In the genomic region with DNA sequence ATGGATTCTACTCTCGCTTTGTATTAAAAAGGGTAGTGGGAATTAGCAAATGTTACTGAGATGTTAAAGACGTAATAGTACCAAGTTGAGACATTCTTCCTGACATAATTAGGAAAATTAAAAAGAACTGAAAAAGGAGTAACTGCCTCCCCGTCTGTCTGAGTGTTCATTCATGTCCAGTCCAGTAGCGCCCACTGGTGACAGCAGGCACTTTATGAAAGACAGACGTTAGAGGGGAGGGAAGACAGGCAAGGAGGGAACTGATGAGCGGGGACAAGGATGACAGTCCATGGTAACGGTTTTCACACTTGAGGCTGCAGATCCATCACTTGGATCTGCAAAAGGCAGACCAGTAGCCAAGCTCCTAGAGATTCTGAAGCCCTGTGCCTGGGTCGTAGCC, we compare ENCODE assay signal across 14 cellular contexts.
DNase-seq lines count a peak whose midpoint lies in the region; ATAC-seq and TF ChIP-seq lines count a peak whose summit lies in the region.
"Had no signal": no experiment of that assay in that cellular context is flagged by ENCODE, and none has a peak within 500 bp of the region (broad histone marks: within the 10 kb centered on the region; RNA-seq: fewer than 3 reads in every experiment).

No MANE protein-coding gene starts in this region.

- no peak overlapping the region for H3K4me3 Mint-ChIP-seq in GM23338

- H3K9me3 Mint-ChIP-seq in GM23338, result peaks cover 12% of the 10 kb centered on the region

- no peaks in the 10 kb centered on the region for H3F3A ChIP-seq in GM23338 (replicated peaks; ENCODE audit: low read depth)

- POLR2A ChIA-PET in BJ (lab: Charles Lee), result no interaction called here

- no peak for DNase-seq in BJ (ENCODE audit: low read depth)
- DNase-seq in GM23338 (ENCODE audit: low spot score), result peak; percentile 21
- peak; percentile 26 to 46 for DNase-seq in SJCRH30
- DNase-seq in foreskin keratinocyte, result no peak
- DNase-seq in CD1c-positive myeloid dendritic cell (ENCODE audit: extremely low spot score), result no peak
- no peak for DNase-seq in DMS153 treated with DMSO at 0.1 percent for 48 hours (lab: John Stamatoyannopoulos, UW; ENCODE audit: unreplicated experiment)
- no peak for DNase-seq in SIG-M5 treated with dmso at 0.1 percent for 504 hours (lab: John Stamatoyannopoulos, UW; ENCODE audit: unreplicated experiment)
- DNase-seq: amniotic stem cell; left cardiac atrium; NCI-H510A treated with DMSO at 0.1 percent for 48 hours; occipital lobe; stimulated activated CD4-positive, alpha-beta T cell treated with anti-CD3 and anti-CD28 coated beads, Interleukin-2, amount 100 ng/mL, for 48 hours had no signal

- no peak overlapping the region for H3K27ac Mint-ChIP-seq in GM23338

- ATAC-seq in GM23338 (no peak), foreskin keratinocyte (no peak), GM19035 (IDR thresholded peaks at IDR 0.05; ENCODE audit: unreplicated experiment) (no peak)
- ATAC-seq: left cardiac atrium had no signal

- no peaks in the 10 kb centered on the region for H3K4me1 Mint-ChIP-seq in GM23338

- peak; percentile 44 for TF ChIP-seq CTCF in BJ (IDR thresholded peaks at IDR 0.05; ENCODE audit: insufficient read depth, low read depth, low read length)
- peak; percentile 39 to 73 for TF ChIP-seq CTCF in GM23338 (conservative IDR thresholded peaks at IDR 0.05; ENCODE audit: low read depth in 2 of 2)
- peak; percentile 50 for TF ChIP-seq CTCF in foreskin keratinocyte (conservative IDR thresholded peaks at IDR 0.05)

- no peaks in the 10 kb centered on the region for H3K79me2 ChIP-seq in GM23338 (replicated peaks; ENCODE audit: insufficient read depth)

- H3K27ac ChIP-seq in GM23338 (ENCODE audit: low read depth), result no peak overlapping the region
- H3K27ac ChIP-seq in SJCRH30, result no peak overlapping the region
- H3K27ac ChIP-seq in foreskin keratinocyte, result no peak overlapping the region
- H3K27ac ChIP-seq: esophagus muscularis mucosa had no signal

- H3K4me3 ChIP-seq in BJ (ENCODE audit: low read depth, low read length), result no peak overlapping the region
- H3K4me3 ChIP-seq in GM23338, result no peak overlapping the region
- no peak overlapping the region for H3K4me3 ChIP-seq in SJCRH30
- H3K4me3 ChIP-seq: esophagus muscularis mucosa had no signal

- H3K4me2 ChIP-seq in GM23338, result no peak overlapping the region

- H3K9me2 ChIP-seq in GM23338 (ENCODE audit: insufficient read depth), result no peaks in the 10 kb centered on the region

- no peak overlapping the region for H2AFZ ChIP-seq in GM23338

- no peaks in the 10 kb centered on the region for H4K20me1 ChIP-seq in GM23338 (replicated peaks; ENCODE audit: insufficient read depth)

- H3K4me1 ChIP-seq in GM23338 (ENCODE audit: insufficient read depth) (no peaks in the 10 kb centered on the region), SJCRH30 (no peaks in the 10 kb centered on the region), foreskin keratinocyte (no peaks in the 10 kb centered on the region)
- H3K4me1 ChIP-seq: esophagus muscularis mucosa had no signal

- no peaks in the 10 kb centered on the region for H3K9me3 ChIP-seq in SJCRH30 (replicated peaks)

- H3K36me3 ChIP-seq in BJ (ENCODE audit: control insufficient read depth, insufficient read depth, low read length) (no peaks in the 10 kb centered on the region), GM23338 (ENCODE audit: insufficient read depth) (no peaks in the 10 kb centered on the region), SJCRH30 (no peaks in the 10 kb centered on the region)
- H3K36me3 ChIP-seq: esophagus muscularis mucosa had no signal

- no peaks in the 10 kb centered on the region for H3K27me3 ChIP-seq in BJ (ENCODE audit: control insufficient read depth, insufficient read depth, low read length)
- H3K27me3 ChIP-seq in GM23338 (ENCODE audit: insufficient read depth), result no peaks in the 10 kb centered on the region
- H3K27me3 ChIP-seq in SJCRH30, result no peaks in the 10 kb centered on the region; the same call in 1 of the 2 replicates
- no peaks in the 10 kb centered on the region for H3K27me3 ChIP-seq in foreskin keratinocyte
- H3K27me3 ChIP-seq: esophagus muscularis mucosa had no signal

- no peaks in the 10 kb centered on the region for H3K36me3 Mint-ChIP-seq in GM23338 (ENCODE audit: low read depth)

- H3K27me3 Mint-ChIP-seq in GM23338 (ENCODE audit: insufficient read depth, low read depth, poor library complexity), result peaks cover 10% of the 10 kb centered on the region

- CTCF ChIA-PET in BJ (lab: Yijun Ruan, JAX), result no interaction called here

TF ChIP-seq in GM23338, 12 proteins besides CTCF, POLR2A, EP300 and RAD21 (continues in another document):
- TF ChIP-seq, protein P1, sequence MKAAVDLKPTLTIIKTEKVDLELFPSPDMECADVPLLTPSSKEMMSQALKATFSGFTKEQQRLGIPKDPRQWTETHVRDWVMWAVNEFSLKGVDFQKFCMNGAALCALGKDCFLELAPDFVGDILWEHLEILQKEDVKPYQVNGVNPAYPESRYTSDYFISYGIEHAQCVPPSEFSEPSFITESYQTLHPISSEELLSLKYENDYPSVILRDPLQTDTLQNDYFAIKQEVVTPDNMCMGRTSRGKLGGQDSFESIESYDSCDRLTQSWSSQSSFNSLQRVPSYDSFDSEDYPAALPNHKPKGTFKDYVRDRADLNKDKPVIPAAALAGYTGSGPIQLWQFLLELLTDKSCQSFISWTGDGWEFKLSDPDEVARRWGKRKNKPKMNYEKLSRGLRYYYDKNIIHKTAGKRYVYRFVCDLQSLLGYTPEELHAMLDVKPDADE (IDR thresholded peaks at IDR 0.05), result no peak
- TF ChIP-seq POLR2AphosphoS5 (IDR thresholded peaks at IDR 0.05; ENCODE audit: low read depth) (no peak), JUNB (IDR thresholded peaks at IDR 0.05; ENCODE audit: unreplicated experiment) (no peak), ZNF331 (CRISPR knock-in tag; IDR thresholded peaks at IDR 0.05; ENCODE audit: low read depth) (no peak), ZNF114 (CRISPR knock-in tag; IDR thresholded peaks at IDR 0.05) (no peak), STAT1 (IDR thresholded peaks at IDR 0.05; ENCODE audit: unreplicated experiment) (no peak), EZH2phosphoT487 (IDR thresholded peaks at IDR 0.05; ENCODE audit: unreplicated experiment) (no peak), EZH2 (IDR thresholded peaks at IDR 0.05; ENCODE audit: low read depth, unreplicated experiment) (no peak)
- TF ChIP-seq, protein P2, sequence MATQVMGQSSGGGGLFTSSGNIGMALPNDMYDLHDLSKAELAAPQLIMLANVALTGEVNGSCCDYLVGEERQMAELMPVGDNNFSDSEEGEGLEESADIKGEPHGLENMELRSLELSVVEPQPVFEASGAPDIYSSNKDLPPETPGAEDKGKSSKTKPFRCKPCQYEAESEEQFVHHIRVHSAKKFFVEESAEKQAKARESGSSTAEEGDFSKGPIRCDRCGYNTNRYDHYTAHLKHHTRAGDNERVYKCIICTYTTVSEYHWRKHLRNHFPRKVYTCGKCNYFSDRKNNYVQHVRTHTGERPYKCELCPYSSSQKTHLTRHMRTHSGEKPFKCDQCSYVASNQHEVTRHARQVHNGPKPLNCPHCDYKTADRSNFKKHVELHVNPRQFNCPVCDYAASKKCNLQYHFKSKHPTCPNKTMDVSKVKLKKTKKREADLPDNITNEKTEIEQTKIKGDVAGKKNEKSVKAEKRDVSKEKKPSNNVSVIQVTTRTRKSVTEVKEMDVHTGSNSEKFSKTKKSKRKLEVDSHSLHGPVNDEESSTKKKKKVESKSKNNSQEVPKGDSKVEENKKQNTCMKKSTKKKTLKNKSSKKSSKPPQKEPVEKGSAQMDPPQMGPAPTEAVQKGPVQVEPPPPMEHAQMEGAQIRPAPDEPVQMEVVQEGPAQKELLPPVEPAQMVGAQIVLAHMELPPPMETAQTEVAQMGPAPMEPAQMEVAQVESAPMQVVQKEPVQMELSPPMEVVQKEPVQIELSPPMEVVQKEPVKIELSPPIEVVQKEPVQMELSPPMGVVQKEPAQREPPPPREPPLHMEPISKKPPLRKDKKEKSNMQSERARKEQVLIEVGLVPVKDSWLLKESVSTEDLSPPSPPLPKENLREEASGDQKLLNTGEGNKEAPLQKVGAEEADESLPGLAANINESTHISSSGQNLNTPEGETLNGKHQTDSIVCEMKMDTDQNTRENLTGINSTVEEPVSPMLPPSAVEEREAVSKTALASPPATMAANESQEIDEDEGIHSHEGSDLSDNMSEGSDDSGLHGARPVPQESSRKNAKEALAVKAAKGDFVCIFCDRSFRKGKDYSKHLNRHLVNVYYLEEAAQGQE (IDR thresholded peaks at IDR 0.05; ENCODE audit: unreplicated experiment), result no peak

Comparison
In these comparisons a context has a peak if more than half of its experiments do, and no peak if none do; other contexts are left out.
1. DNase-seq: peak in GM23338 (single experiment) and SJCRH30 (2 of 2); none in BJ (single experiment), foreskin keratinocyte (0 of 2), CD1c-positive myeloid dendritic cell (single experiment), DMS153 treated with DMSO at 0.1 percent for 48 hours (single experiment) and SIG-M5 treated with dmso at 0.1 percent for 504 hours (single experiment).
2. Peak in every context shown above with its lines, with median percentiles within 50 percentile points of each other: CTCF ChIP-seq.